In the genomic region with DNA sequence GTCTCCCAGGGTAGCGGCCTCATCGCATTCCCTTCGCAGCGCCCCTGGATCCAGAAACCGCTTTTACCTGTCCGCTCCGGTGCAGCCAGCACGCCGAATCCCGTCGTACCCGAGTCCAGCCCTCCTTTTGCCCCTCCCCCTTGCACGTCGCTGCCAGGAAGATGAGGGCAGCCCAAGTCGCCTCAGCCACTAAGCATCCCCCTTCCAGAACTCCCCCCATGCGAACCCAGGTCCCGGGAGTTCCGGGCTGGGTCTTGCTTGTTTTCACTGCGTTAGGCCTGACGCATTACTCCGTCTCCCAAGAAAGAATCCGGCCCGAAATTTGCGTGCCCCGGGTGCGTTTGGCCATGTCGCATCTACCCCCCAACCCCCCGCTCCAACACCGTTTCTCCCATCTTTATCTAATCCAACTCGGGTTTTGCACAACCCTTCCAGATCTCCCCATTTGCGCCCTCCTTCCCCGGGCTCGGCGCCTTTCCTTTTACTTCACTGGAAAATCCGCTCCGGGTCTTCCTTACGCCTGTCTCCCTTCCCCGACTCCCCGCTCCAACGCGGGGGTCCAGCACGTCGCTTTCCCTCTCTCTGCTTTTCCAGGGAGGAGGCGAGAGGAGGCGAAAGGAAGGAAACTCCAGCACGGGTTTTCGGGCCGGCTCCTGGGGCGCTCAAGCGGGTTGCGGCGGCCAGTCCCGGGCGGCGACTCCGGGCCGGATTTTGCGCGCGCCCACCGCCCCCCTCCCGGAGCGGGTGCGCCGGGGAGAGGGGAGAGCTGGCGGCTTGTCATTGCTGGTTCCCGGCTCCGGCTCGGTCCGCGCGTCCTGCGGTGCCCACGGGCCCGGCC, we compare ENCODE assay signal across 1 cellular context.
A peak's percentile ranks its signal among the peaks of the same experiment; 100 is the strongest.
TF ChIP-seq lines count a peak whose summit lies in the region.
"Not testable (repeated sequence)": the region's sequence is repeated elsewhere in the genome, so short reads cannot be mapped to it uniquely, and the experiment has no call there.

No MANE protein-coding gene starts in this region.

TF ChIP-seq in HepG2, 621 proteins besides CTCF, POLR2A, EP300 and RAD21 (continued from another document and continues in another):
- TF ChIP-seq, protein P1, sequence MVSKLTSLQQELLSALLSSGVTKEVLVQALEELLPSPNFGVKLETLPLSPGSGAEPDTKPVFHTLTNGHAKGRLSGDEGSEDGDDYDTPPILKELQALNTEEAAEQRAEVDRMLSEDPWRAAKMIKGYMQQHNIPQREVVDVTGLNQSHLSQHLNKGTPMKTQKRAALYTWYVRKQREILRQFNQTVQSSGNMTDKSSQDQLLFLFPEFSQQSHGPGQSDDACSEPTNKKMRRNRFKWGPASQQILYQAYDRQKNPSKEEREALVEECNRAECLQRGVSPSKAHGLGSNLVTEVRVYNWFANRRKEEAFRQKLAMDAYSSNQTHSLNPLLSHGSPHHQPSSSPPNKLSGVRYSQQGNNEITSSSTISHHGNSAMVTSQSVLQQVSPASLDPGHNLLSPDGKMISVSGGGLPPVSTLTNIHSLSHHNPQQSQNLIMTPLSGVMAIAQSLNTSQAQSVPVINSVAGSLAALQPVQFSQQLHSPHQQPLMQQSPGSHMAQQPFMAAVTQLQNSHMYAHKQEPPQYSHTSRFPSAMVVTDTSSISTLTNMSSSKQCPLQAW (CRISPR knock-in tag; IDR thresholded peaks at IDR 0.05): peak; percentile 47; the same call in 1 of the 2 replicates
- peak; percentile 66 for TF ChIP-seq SAP130 (CRISPR knock-in tag; IDR thresholded peaks at IDR 0.05; ENCODE audit: low read depth)
- peak; percentile 65; the same call in 1 of the 2 replicates for TF ChIP-seq ZNF605 (CRISPR knock-in tag; IDR thresholded peaks at IDR 0.05)
- TF ChIP-seq ZNF317 (CRISPR knock-in tag; IDR thresholded peaks at IDR 0.05): 0 out of 2 replicates have a peak, but pooled peaks have one; percentile 4
- peak; percentile 32; the same call in 1 of the 2 replicates for TF ChIP-seq TAF1 (CRISPR knock-in tag; IDR thresholded peaks at IDR 0.05)
- peak; percentile 57 for TF ChIP-seq HDAC1 (CRISPR knock-in tag; IDR thresholded peaks at IDR 0.05)
- TF ChIP-seq ZMAT3 (CRISPR knock-in tag; conservative IDR thresholded peaks at IDR 0.05): 0 out of 2 replicates have a peak, but pooled peaks have one; percentile 42
- TF ChIP-seq ZNF292 (CRISPR knock-in tag; IDR thresholded peaks at IDR 0.05; ENCODE audit: borderline replicate concordance, low read depth): peak; percentile 40; the same call in 1 of the 2 replicates
- 0 out of 2 replicates have a peak, but pooled peaks have one; percentile 14 for TF ChIP-seq ZMYM4 (CRISPR knock-in tag; IDR thresholded peaks at IDR 0.05)
- peak; percentile 58 for TF ChIP-seq GABPB1 (CRISPR knock-in tag; IDR thresholded peaks at IDR 0.05)
- peak; percentile 46 for TF ChIP-seq ZBTB7B (CRISPR knock-in tag; IDR thresholded peaks at IDR 0.05)
- 0 out of 2 replicates have a peak, but pooled peaks have one; percentile 1 for TF ChIP-seq ZMYM3 (CRISPR knock-in tag; IDR thresholded peaks at IDR 0.05)
- peak; percentile 69 for TF ChIP-seq PHF21A (CRISPR knock-in tag; IDR thresholded peaks at IDR 0.05)
- peak; percentile 54; the same call in 1 of the 2 replicates for TF ChIP-seq SPEN (CRISPR knock-in tag; IDR thresholded peaks at IDR 0.05; ENCODE audit: low read depth)
- TF ChIP-seq, protein P2, sequence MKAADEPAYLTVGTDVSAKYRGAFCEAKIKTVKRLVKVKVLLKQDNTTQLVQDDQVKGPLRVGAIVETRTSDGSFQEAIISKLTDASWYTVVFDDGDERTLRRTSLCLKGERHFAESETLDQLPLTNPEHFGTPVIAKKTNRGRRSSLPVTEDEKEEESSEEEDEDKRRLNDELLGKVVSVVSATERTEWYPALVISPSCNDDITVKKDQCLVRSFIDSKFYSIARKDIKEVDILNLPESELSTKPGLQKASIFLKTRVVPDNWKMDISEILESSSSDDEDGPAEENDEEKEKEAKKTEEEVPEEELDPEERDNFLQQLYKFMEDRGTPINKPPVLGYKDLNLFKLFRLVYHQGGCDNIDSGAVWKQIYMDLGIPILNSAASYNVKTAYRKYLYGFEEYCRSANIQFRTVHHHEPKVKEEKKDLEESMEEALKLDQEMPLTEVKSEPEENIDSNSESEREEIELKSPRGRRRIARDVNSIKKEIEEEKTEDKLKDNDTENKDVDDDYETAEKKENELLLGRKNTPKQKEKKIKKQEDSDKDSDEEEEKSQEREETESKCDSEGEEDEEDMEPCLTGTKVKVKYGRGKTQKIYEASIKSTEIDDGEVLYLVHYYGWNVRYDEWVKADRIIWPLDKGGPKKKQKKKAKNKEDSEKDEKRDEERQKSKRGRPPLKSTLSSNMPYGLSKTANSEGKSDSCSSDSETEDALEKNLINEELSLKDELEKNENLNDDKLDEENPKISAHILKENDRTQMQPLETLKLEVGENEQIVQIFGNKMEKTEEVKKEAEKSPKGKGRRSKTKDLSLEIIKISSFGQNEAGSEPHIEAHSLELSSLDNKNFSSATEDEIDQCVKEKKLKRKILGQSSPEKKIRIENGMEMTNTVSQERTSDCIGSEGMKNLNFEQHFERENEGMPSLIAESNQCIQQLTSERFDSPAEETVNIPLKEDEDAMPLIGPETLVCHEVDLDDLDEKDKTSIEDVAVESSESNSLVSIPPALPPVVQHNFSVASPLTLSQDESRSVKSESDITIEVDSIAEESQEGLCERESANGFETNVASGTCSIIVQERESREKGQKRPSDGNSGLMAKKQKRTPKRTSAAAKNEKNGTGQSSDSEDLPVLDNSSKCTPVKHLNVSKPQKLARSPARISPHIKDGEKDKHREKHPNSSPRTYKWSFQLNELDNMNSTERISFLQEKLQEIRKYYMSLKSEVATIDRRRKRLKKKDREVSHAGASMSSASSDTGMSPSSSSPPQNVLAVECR (CRISPR knock-in tag; IDR thresholded peaks at IDR 0.05; ENCODE audit: borderline replicate concordance): peak; percentile 65; the same call in 1 of the 2 replicates
- TF ChIP-seq ZGPAT (CRISPR knock-in tag; IDR thresholded peaks at IDR 0.05): peak; percentile 66; the same call in 1 of the 2 replicates
- TF ChIP-seq, protein P3, sequence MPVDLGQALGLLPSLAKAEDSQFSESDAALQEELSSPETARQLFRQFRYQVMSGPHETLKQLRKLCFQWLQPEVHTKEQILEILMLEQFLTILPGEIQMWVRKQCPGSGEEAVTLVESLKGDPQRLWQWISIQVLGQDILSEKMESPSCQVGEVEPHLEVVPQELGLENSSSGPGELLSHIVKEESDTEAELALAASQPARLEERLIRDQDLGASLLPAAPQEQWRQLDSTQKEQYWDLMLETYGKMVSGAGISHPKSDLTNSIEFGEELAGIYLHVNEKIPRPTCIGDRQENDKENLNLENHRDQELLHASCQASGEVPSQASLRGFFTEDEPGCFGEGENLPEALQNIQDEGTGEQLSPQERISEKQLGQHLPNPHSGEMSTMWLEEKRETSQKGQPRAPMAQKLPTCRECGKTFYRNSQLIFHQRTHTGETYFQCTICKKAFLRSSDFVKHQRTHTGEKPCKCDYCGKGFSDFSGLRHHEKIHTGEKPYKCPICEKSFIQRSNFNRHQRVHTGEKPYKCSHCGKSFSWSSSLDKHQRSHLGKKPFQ (CRISPR knock-in tag; IDR thresholded peaks at IDR 0.05; ENCODE audit: insufficient replicate concordance): peak; percentile 49
- peak; percentile 55; the same call in 1 of the 2 replicates for TF ChIP-seq KAT7 (CRISPR knock-in tag; IDR thresholded peaks at IDR 0.05; ENCODE audit: borderline replicate concordance)
- TF ChIP-seq ZNF788 (CRISPR knock-in tag; IDR thresholded peaks at IDR 0.05; ENCODE audit: borderline replicate concordance): 0 out of 2 replicates have a peak, but pooled peaks have one; percentile 9
- TF ChIP-seq PTBP1 (IDR thresholded peaks at IDR 0.05; ENCODE audit: low read depth, low read length, poor library complexity, severe bottlenecking): peak; percentile 31
- TF ChIP-seq BHLHE40 (IDR thresholded peaks at IDR 0.05; ENCODE audit: low read length): 0 out of 2 replicates have a peak, but pooled peaks have one; percentile 5
- TF ChIP-seq XRCC5 (optimal IDR thresholded peaks at IDR 0.05; ENCODE audit: low read length): peak; percentile 17
- TF ChIP-seq YY1 (IDR thresholded peaks at IDR 0.05; ENCODE audit: insufficient read depth, insufficient replicate concordance, low read depth, low read length): peak; percentile 81
- 0 out of 2 replicates have a peak, but pooled peaks have one; percentile 34 for TF ChIP-seq ZNF12 (CRISPR knock-in tag; IDR thresholded peaks at IDR 0.05)
- TF ChIP-seq ZNF589 (CRISPR knock-in tag; conservative IDR thresholded peaks at IDR 0.05): 0 out of 2 replicates have a peak, but pooled peaks have one; percentile 29
- 0 out of 2 replicates have a peak, but pooled peaks have one; percentile 14 for TF ChIP-seq THAP11 (CRISPR knock-in tag; IDR thresholded peaks at IDR 0.05)
- peak; percentile 87; the same call in 1 of the 2 replicates for TF ChIP-seq FIP1L1 (IDR thresholded peaks at IDR 0.05; ENCODE audit: borderline replicate concordance, insufficient read depth, low read depth, low read length)
- peak; percentile 41; the same call in 1 of the 2 replicates for TF ChIP-seq ZFP90 (CRISPR knock-in tag; IDR thresholded peaks at IDR 0.05; ENCODE audit: borderline replicate concordance)
- not testable (repeated sequence) for TF ChIP-seq LCORL, NONO, SOX13 (IDR thresholded peaks at IDR 0.05)
- TF ChIP-seq LCORL (CRISPR knock-in tag; IDR thresholded peaks at IDR 0.05): peak; percentile 41; the same call in 1 of the 2 replicates
- peak; percentile 66 for TF ChIP-seq NONO (CRISPR knock-in tag; conservative IDR thresholded peaks at IDR 0.05)
- TF ChIP-seq, protein P4, sequence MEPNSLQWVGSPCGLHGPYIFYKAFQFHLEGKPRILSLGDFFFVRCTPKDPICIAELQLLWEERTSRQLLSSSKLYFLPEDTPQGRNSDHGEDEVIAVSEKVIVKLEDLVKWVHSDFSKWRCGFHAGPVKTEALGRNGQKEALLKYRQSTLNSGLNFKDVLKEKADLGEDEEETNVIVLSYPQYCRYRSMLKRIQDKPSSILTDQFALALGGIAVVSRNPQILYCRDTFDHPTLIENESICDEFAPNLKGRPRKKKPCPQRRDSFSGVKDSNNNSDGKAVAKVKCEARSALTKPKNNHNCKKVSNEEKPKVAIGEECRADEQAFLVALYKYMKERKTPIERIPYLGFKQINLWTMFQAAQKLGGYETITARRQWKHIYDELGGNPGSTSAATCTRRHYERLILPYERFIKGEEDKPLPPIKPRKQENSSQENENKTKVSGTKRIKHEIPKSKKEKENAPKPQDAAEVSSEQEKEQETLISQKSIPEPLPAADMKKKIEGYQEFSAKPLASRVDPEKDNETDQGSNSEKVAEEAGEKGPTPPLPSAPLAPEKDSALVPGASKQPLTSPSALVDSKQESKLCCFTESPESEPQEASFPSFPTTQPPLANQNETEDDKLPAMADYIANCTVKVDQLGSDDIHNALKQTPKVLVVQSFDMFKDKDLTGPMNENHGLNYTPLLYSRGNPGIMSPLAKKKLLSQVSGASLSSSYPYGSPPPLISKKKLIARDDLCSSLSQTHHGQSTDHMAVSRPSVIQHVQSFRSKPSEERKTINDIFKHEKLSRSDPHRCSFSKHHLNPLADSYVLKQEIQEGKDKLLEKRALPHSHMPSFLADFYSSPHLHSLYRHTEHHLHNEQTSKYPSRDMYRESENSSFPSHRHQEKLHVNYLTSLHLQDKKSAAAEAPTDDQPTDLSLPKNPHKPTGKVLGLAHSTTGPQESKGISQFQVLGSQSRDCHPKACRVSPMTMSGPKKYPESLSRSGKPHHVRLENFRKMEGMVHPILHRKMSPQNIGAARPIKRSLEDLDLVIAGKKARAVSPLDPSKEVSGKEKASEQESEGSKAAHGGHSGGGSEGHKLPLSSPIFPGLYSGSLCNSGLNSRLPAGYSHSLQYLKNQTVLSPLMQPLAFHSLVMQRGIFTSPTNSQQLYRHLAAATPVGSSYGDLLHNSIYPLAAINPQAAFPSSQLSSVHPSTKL (CRISPR knock-in tag; IDR thresholded peaks at IDR 0.05): peak; percentile 37; the same call in 1 of the 2 replicates
- TF ChIP-seq KDM2A (CRISPR knock-in tag; IDR thresholded peaks at IDR 0.05; ENCODE audit: borderline replicate concordance, low read depth): peak; percentile 57; the same call in 1 of the 2 replicates
- TF ChIP-seq TBX2 (CRISPR knock-in tag; IDR thresholded peaks at IDR 0.05; ENCODE audit: borderline replicate concordance): peak; percentile 24; the same call in 1 of the 2 replicates
- TF ChIP-seq GLI4 (CRISPR knock-in tag; IDR thresholded peaks at IDR 0.05; ENCODE audit: borderline replicate concordance): peak; percentile 41; the same call in 1 of the 2 replicates
- peak; percentile 59; the same call in 1 of the 2 replicates for TF ChIP-seq ZNF891 (CRISPR knock-in tag; IDR thresholded peaks at IDR 0.05)
- 0 out of 2 replicates have a peak, but pooled peaks have one; percentile 32 for TF ChIP-seq MYC (CRISPR knock-in tag; IDR thresholded peaks at IDR 0.05; ENCODE audit: borderline replicate concordance)
- 0 out of 2 replicates have a peak, but pooled peaks have one; percentile 50 for TF ChIP-seq YEATS4 (CRISPR knock-in tag; IDR thresholded peaks at IDR 0.05; ENCODE audit: borderline replicate concordance)
- TF ChIP-seq ZNF136 (CRISPR knock-in tag; IDR thresholded peaks at IDR 0.05; ENCODE audit: low read depth): 0 out of 2 replicates have a peak, but pooled peaks have one; percentile 20
- TF ChIP-seq SRSF1 (optimal IDR thresholded peaks at IDR 0.05; ENCODE audit: low read depth, low read length): peak; percentile 26
- 0 out of 2 replicates have a peak, but pooled peaks have one; percentile 41 for TF ChIP-seq ZNF160 (CRISPR knock-in tag; IDR thresholded peaks at IDR 0.05)
- TF ChIP-seq, protein P5, sequence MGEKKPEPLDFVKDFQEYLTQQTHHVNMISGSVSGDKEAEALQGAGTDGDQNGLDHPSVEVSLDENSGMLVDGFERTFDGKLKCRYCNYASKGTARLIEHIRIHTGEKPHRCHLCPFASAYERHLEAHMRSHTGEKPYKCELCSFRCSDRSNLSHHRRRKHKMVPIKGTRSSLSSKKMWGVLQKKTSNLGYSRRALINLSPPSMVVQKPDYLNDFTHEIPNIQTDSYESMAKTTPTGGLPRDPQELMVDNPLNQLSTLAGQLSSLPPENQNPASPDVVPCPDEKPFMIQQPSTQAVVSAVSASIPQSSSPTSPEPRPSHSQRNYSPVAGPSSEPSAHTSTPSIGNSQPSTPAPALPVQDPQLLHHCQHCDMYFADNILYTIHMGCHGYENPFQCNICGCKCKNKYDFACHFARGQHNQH (CRISPR knock-in tag; IDR thresholded peaks at IDR 0.05): 0 out of 2 replicates have a peak, but pooled peaks have one; percentile 26
- TF ChIP-seq MED1 (CRISPR knock-in tag; IDR thresholded peaks at IDR 0.05): peak; percentile 44; the same call in 1 of the 2 replicates
- 0 out of 4 replicates have a peak, but pooled peaks of 1 of the 2 experiments have one; percentile 11 for TF ChIP-seq SOX13 (CRISPR knock-in tag; conservative IDR thresholded peaks at IDR 0.05 in 1 of 2, IDR thresholded peaks at IDR 0.05 in 1 of 2)
- TF ChIP-seq, protein P6, sequence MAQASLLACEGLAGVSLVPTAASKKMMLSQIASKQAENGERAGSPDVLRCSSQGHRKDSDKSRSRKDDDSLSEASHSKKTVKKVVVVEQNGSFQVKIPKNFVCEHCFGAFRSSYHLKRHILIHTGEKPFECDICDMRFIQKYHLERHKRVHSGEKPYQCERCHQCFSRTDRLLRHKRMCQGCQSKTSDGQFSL (CRISPR knock-in tag; IDR thresholded peaks at IDR 0.05): peak; percentile 65
